9 cellular contexts compared by ENCODE assay signal in genomic region chr15:89665449-89666146, GRCh38. TPM values are rescaled to one million over a fixed set of nuclear protein-coding genes. Genes with fewer than 3 reads are reported as not detected.
DNase-seq lines count a peak whose midpoint lies in the region; ATAC-seq and TF ChIP-seq lines count a peak whose summit lies in the region.
"Had no signal": no experiment of that assay in that cellular context is flagged by ENCODE, and none has a peak within 500 bp of the region (broad histone marks: within the 10 kb centered on the region; RNA-seq: fewer than 3 reads in every experiment).

No MANE protein-coding gene starts in this region.

- no peaks in the 10 kb centered on the region for H3K9me3 Mint-ChIP-seq in activated T-helper 17 cell treated with anti-CD3 and anti-CD28 coated beads, Interleukin-2, amount 50 U/mL, for 72 hours

- peaks cover 0 to 10% (median 0%) of the 10 kb centered on the region in 7 donors for H3K27me3 ChIP-seq in heart right ventricle
- H3K27me3 ChIP-seq in prostate gland (replicated peaks; ENCODE audit: insufficient read depth), result no peaks in the 10 kb centered on the region

- peak; percentile 41 for ATAC-seq in HG02798 (IDR thresholded peaks at IDR 0.05; ENCODE audit: poor library complexity, unreplicated experiment)
- peak; percentile 69 for ATAC-seq in activated T-helper 17 cell treated with anti-CD3 and anti-CD28 coated beads, Interleukin-2, amount 50 U/mL, for 72 hours (replicated peaks)
- ATAC-seq in heart right ventricle, result peak; percentile 57 to 89 (median 71)
- ATAC-seq in GM19397 (IDR thresholded peaks at IDR 0.05; ENCODE audit: unreplicated experiment), result no peak

- no peak overlapping the region for H3K27ac Mint-ChIP-seq in activated T-helper 17 cell treated with anti-CD3 and anti-CD28 coated beads, Interleukin-2, amount 50 U/mL, for 72 hours

- intact Hi-C loops in heart right ventricle (cut with DNase I), result no loop called here
- intact Hi-C loops in prostate gland (cut with DNase I), result no loop called here

- H3K36me3 Mint-ChIP-seq in activated T-helper 17 cell treated with anti-CD3 and anti-CD28 coated beads, Interleukin-2, amount 50 U/mL, for 72 hours (ENCODE audit: low read depth), result no peaks in the 10 kb centered on the region

- H3K4me1 ChIP-seq in heart right ventricle (peaks cover 12 to 31% (median 27%) of the 10 kb centered on the region in 9 donors), prostate gland (replicated peaks) (no peaks in the 10 kb centered on the region)

- TF ChIP-seq POLR2A in prostate gland (IDR thresholded peaks at IDR 0.05), result peak; percentile 17

- peak; percentile 81 for DNase-seq in COLO668 (lab: John Stamatoyannopoulos, UW; ENCODE audit: unreplicated experiment)
- DNase-seq in heart right ventricle, result peak; percentile 61 to 76
- DNase-seq in prostate gland (ENCODE audit: low spot score), result peak; percentile 18
- DNase-seq in inferior parietal cortex (ENCODE audit: extremely low spot score), result no peak
- DNase-seq in pons (ENCODE audit: low spot score), result no peak

- H3K27me3 Mint-ChIP-seq in activated T-helper 17 cell treated with anti-CD3 and anti-CD28 coated beads, Interleukin-2, amount 50 U/mL, for 72 hours, result peaks cover 33% of the 10 kb centered on the region

- H3K4me3 ChIP-seq in heart right ventricle (peak overlapping the region in 9 of 10 donors; percentile 22 to 60 (median 57)), prostate gland (peak overlapping the region; percentile 33 to 35)

- H3K9me3 ChIP-seq in heart right ventricle, result no peaks in the 10 kb centered on the region
- H3K9me3 ChIP-seq in prostate gland, result no peaks in the 10 kb centered on the region

- H3K27ac ChIP-seq in heart right ventricle, result peak overlapping the region; percentile 82 to 96 (median 90)
- peak overlapping the region; percentile 53 to 70 for H3K27ac ChIP-seq in prostate gland

- no peak overlapping the region for H3K4me3 Mint-ChIP-seq in activated T-helper 17 cell treated with anti-CD3 and anti-CD28 coated beads, Interleukin-2, amount 50 U/mL, for 72 hours

- TF ChIP-seq CTCF in heart right ventricle (IDR thresholded peaks at IDR 0.05) (no peak), prostate gland (IDR thresholded peaks at IDR 0.05) (no peak)

- WGBS in heart right ventricle, 2 donors, result 2% methylated on average over 60 to 72 of the region's 72 CpGs
- 4% methylated on average over 72 of the region's 72 CpGs for WGBS in prostate gland

- no peaks in the 10 kb centered on the region for H3K36me3 ChIP-seq in heart right ventricle
- H3K36me3 ChIP-seq in prostate gland, result no peaks in the 10 kb centered on the region

- H3K4me1 Mint-ChIP-seq in activated T-helper 17 cell treated with anti-CD3 and anti-CD28 coated beads, Interleukin-2, amount 50 U/mL, for 72 hours, result no peaks in the 10 kb centered on the region

RNA-seq across cellular contexts. Expression of gene KIF7, which starts 10.3 kb away (rescaled TPM):
- total RNA-seq in activated T-helper 17 cell treated with anti-CD3 and anti-CD28 coated beads, Interleukin-2, amount 50 U/mL, for 72 hours, result under 1 TPM; 0.11 to 0.53 TPM
- total RNA-seq in heart right ventricle (1 to 10 TPM; 1.6 to 4.7 (median 3.1) TPM), prostate gland (10 to 100 TPM in 1 of 2 donors, 1 to 10 TPM in 1; 4.1 to 10.3 TPM)
- polyA plus RNA-seq in heart right ventricle, result 1 to 10 TPM; 1.5 to 3.7 TPM

RNA-seq across cellular contexts. Expression of gene PLIN1, which starts 13.6 kb away (rescaled TPM):
- 1 to 10 TPM in 1 of 2 donors, under 1 TPM in 1; 0.09 to 1.2 TPM for total RNA-seq in activated T-helper 17 cell treated with anti-CD3 and anti-CD28 coated beads, Interleukin-2, amount 50 U/mL, for 72 hours
- total RNA-seq in heart right ventricle (10 to 100 TPM in 4 of 10 donors, 1 to 10 TPM in 4, under 1 TPM in 2; 0.30 to 45.3 (median 6.1) TPM), prostate gland (1 to 10 TPM; 1.5 to 3.6 TPM)
- 10 to 100 TPM; 13.2 to 15.7 TPM for polyA plus RNA-seq in heart right ventricle

RNA-seq across cellular contexts. Expression of gene PEX11A, which starts 25.0 kb away (rescaled TPM):
- 1 to 10 TPM; 2.1 to 5.3 TPM for total RNA-seq in activated T-helper 17 cell treated with anti-CD3 and anti-CD28 coated beads, Interleukin-2, amount 50 U/mL, for 72 hours
- total RNA-seq in heart right ventricle, result 10 to 100 TPM in 1 of 10 donors, 1 to 10 TPM in 9; 6.0 to 14.3 (median 9.0) TPM
- 1 to 10 TPM; 7.0 to 7.3 TPM for polyA plus RNA-seq in heart right ventricle
- 10 to 100 TPM; 13.5 to 23.3 TPM for total RNA-seq in prostate gland

RNA-seq across cellular contexts. Expression of gene WDR93, which starts 25.0 kb away (rescaled TPM):
- under 1 TPM in 1 of 2 donors, not detected in 1; 0.19 TPM for total RNA-seq in activated T-helper 17 cell treated with anti-CD3 and anti-CD28 coated beads, Interleukin-2, amount 50 U/mL, for 72 hours
- total RNA-seq in heart right ventricle (under 1 TPM in 2 of 10 donors, not detected in 8; 0.15 TPM), prostate gland (1 to 10 TPM in 1 of 2 donors, under 1 TPM in 1; 0.18 to 3.0 TPM)
- polyA plus RNA-seq in heart right ventricle, result under 1 TPM in 1 of 2 donors, not detected in 1; 0.09 TPM
- total RNA-seq: glomerular endothelial cell had no signal

Comparison
In these comparisons a context has a peak if more than half of its experiments do, and no peak if none do; other contexts are left out.
1. DNase-seq: peak in COLO668 (single experiment), heart right ventricle (2 of 2) and prostate gland (single experiment); none in inferior parietal cortex (single experiment) and pons (single experiment).